In the genomic region with DNA sequence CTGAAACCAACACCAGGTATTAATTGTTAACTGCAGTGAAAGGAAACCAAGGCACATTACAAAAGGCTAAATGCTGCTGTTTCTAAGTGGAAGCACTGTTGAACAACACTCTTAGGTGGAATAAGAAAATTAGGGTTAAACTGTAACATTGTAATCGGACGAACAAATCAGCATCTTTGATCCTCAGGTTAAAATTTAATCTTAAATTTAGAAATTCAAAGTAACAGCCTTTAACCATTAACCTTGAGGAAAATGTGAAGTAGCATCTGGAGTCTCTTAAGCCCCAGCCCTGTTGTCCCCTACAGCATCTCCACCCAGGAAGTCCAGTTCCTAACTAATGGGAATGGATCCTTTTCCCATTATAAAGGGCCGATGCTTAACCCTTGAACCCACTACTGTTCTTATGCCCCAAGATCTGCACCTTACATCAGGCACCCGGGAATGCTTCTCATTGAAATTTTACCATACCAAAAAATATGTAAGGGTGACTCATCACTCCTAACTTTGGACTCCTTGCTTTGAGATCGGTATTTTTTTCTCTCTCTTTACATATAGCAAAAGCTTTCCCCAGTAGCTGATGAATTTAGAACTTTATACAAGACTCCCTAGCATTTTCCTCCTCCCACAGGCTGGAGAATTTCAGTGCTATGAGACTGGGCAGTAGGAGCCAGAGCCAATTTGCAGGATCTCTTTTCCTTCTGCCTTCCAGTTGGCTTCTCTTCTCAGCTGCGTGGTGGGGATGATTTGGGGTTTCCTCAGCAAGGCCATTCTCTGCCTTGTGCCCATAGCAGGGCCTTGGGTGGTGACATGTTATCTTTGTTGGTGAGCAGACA, we compare ENCODE assay signal across 1 cellular context.
TF ChIP-seq lines count a peak whose summit lies in the region.

No MANE protein-coding gene starts in this region.

TF ChIP-seq in HepG2, 621 proteins besides CTCF, POLR2A, EP300 and RAD21 (continued from another document and continues in another):
- no peak for TF ChIP-seq USF2 (IDR thresholded peaks at IDR 0.05; ENCODE audit: low read depth, low read length)
- no peak for TF ChIP-seq USF2 (CRISPR knock-in tag; IDR thresholded peaks at IDR 0.05; ENCODE audit: borderline replicate concordance)
- TF ChIP-seq, protein P1, sequence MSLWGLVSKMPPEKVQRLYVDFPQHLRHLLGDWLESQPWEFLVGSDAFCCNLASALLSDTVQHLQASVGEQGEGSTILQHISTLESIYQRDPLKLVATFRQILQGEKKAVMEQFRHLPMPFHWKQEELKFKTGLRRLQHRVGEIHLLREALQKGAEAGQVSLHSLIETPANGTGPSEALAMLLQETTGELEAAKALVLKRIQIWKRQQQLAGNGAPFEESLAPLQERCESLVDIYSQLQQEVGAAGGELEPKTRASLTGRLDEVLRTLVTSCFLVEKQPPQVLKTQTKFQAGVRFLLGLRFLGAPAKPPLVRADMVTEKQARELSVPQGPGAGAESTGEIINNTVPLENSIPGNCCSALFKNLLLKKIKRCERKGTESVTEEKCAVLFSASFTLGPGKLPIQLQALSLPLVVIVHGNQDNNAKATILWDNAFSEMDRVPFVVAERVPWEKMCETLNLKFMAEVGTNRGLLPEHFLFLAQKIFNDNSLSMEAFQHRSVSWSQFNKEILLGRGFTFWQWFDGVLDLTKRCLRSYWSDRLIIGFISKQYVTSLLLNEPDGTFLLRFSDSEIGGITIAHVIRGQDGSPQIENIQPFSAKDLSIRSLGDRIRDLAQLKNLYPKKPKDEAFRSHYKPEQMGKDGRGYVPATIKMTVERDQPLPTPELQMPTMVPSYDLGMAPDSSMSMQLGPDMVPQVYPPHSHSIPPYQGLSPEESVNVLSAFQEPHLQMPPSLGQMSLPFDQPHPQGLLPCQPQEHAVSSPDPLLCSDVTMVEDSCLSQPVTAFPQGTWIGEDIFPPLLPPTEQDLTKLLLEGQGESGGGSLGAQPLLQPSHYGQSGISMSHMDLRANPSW (CRISPR knock-in tag; IDR thresholded peaks at IDR 0.05; ENCODE audit: borderline replicate concordance): no peak
- no peak for TF ChIP-seq CHCHD3 (CRISPR knock-in tag; IDR thresholded peaks at IDR 0.05)
- TF ChIP-seq, protein P2, sequence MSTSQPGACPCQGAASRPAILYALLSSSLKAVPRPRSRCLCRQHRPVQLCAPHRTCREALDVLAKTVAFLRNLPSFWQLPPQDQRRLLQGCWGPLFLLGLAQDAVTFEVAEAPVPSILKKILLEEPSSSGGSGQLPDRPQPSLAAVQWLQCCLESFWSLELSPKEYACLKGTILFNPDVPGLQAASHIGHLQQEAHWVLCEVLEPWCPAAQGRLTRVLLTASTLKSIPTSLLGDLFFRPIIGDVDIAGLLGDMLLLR (CRISPR knock-in tag; IDR thresholded peaks at IDR 0.05): no peak
- no peak for TF ChIP-seq EED (CRISPR knock-in tag; IDR thresholded peaks at IDR 0.05)
- TF ChIP-seq, protein P3, sequence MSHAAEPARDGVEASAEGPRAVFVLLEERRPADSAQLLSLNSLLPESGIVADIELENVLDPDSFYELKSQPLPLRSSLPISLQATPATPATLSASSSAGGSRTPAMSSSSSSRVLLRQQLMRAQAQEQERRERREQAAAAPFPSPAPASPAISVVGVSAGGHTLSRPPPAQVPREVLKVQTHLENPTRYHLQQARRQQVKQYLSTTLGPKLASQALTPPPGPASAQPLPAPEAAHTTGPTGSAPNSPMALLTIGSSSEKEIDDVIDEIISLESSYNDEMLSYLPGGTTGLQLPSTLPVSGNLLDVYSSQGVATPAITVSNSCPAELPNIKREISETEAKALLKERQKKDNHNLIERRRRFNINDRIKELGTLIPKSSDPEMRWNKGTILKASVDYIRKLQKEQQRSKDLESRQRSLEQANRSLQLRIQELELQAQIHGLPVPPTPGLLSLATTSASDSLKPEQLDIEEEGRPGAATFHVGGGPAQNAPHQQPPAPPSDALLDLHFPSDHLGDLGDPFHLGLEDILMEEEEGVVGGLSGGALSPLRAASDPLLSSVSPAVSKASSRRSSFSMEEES (CRISPR knock-in tag; IDR thresholded peaks at IDR 0.05): no peak
- TF ChIP-seq ZFP62 (CRISPR knock-in tag; IDR thresholded peaks at IDR 0.05): no peak
- TF ChIP-seq TAF1 (CRISPR knock-in tag; IDR thresholded peaks at IDR 0.05): no peak
- TF ChIP-seq ZNF335 (CRISPR knock-in tag; IDR thresholded peaks at IDR 0.05): no peak
- TF ChIP-seq ZNF431 (CRISPR knock-in tag; IDR thresholded peaks at IDR 0.05; ENCODE audit: borderline replicate concordance, low read depth): no peak
- no peak for TF ChIP-seq SUZ12 (IDR thresholded peaks at IDR 0.05; ENCODE audit: low read depth, low read length)
- TF ChIP-seq ZNF510 (CRISPR knock-in tag; IDR thresholded peaks at IDR 0.05; ENCODE audit: low read depth): no peak
- TF ChIP-seq ZNF75D (CRISPR knock-in tag; IDR thresholded peaks at IDR 0.05; ENCODE audit: borderline replicate concordance): no peak
- TF ChIP-seq CEBPZ (IDR thresholded peaks at IDR 0.05; ENCODE audit: low read length): no peak
- TF ChIP-seq, protein P4, sequence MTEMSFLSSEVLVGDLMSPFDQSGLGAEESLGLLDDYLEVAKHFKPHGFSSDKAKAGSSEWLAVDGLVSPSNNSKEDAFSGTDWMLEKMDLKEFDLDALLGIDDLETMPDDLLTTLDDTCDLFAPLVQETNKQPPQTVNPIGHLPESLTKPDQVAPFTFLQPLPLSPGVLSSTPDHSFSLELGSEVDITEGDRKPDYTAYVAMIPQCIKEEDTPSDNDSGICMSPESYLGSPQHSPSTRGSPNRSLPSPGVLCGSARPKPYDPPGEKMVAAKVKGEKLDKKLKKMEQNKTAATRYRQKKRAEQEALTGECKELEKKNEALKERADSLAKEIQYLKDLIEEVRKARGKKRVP (CRISPR knock-in tag; IDR thresholded peaks at IDR 0.05): peak in 1 of 2 experiments; percentile 39; a peak in 1 of 4 replicates
- TF ChIP-seq SKIL (CRISPR knock-in tag; IDR thresholded peaks at IDR 0.05; ENCODE audit: borderline replicate concordance): no peak
- TF ChIP-seq, protein P5, sequence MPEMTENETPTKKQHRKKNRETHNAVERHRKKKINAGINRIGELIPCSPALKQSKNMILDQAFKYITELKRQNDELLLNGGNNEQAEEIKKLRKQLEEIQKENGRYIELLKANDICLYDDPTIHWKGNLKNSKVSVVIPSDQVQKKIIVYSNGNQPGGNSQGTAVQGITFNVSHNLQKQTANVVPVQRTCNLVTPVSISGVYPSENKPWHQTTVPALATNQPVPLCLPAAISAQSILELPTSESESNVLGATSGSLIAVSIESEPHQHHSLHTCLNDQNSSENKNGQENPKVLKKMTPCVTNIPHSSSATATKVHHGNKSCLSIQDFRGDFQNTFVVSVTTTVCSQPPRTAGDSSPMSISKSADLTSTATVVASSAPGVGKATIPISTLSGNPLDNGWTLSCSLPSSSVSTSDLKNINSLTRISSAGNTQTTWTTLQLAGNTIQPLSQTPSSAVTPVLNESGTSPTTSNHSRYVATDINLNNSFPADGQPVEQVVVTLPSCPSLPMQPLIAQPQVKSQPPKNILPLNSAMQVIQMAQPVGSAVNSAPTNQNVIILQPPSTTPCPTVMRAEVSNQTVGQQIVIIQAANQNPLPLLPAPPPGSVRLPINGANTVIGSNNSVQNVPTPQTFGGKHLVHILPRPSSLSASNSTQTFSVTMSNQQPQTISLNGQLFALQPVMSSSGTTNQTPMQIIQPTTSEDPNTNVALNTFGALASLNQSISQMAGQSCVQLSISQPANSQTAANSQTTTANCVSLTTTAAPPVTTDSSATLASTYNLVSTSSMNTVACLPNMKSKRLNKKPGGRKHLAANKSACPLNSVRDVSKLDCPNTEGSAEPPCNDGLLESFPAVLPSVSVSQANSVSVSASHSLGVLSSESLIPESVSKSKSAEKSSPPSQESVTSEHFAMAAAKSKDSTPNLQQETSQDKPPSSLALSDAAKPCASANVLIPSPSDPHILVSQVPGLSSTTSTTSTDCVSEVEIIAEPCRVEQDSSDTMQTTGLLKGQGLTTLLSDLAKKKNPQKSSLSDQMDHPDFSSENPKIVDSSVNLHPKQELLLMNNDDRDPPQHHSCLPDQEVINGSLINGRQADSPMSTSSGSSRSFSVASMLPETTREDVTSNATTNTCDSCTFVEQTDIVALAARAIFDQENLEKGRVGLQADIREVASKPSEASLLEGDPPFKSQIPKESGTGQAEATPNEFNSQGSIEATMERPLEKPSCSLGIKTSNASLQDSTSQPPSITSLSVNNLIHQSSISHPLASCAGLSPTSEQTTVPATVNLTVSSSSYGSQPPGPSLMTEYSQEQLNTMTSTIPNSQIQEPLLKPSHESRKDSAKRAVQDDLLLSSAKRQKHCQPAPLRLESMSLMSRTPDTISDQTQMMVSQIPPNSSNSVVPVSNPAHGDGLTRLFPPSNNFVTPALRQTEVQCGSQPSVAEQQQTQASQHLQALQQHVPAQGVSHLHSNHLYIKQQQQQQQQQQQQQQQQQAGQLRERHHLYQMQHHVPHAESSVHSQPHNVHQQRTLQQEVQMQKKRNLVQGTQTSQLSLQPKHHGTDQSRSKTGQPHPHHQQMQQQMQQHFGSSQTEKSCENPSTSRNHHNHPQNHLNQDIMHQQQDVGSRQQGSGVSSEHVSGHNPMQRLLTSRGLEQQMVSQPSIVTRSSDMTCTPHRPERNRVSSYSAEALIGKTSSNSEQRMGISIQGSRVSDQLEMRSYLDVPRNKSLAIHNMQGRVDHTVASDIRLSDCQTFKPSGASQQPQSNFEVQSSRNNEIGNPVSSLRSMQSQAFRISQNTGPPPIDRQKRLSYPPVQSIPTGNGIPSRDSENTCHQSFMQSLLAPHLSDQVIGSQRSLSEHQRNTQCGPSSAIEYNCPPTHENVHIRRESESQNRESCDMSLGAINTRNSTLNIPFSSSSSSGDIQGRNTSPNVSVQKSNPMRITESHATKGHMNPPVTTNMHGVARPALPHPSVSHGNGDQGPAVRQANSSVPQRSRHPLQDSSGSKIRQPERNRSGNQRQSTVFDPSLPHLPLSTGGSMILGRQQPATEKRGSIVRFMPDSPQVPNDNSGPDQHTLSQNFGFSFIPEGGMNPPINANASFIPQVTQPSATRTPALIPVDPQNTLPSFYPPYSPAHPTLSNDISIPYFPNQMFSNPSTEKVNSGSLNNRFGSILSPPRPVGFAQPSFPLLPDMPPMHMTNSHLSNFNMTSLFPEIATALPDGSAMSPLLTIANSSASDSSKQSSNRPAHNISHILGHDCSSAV (CRISPR knock-in tag; IDR thresholded peaks at IDR 0.05; ENCODE audit: borderline replicate concordance): no peak
- TF ChIP-seq HNRNPUL1 (IDR thresholded peaks at IDR 0.05; ENCODE audit: low read depth, low read length): peak; percentile 91
- TF ChIP-seq ZNF460 (CRISPR knock-in tag; IDR thresholded peaks at IDR 0.05; ENCODE audit: borderline replicate concordance): no peak
- TF ChIP-seq PCBP2 (optimal IDR thresholded peaks at IDR 0.05; ENCODE audit: low read depth, low read length, poor library complexity, severe bottlenecking): no peak
- TF ChIP-seq CBX1 (IDR thresholded peaks at IDR 0.05; ENCODE audit: low read depth): no peak
- TF ChIP-seq, protein P6, sequence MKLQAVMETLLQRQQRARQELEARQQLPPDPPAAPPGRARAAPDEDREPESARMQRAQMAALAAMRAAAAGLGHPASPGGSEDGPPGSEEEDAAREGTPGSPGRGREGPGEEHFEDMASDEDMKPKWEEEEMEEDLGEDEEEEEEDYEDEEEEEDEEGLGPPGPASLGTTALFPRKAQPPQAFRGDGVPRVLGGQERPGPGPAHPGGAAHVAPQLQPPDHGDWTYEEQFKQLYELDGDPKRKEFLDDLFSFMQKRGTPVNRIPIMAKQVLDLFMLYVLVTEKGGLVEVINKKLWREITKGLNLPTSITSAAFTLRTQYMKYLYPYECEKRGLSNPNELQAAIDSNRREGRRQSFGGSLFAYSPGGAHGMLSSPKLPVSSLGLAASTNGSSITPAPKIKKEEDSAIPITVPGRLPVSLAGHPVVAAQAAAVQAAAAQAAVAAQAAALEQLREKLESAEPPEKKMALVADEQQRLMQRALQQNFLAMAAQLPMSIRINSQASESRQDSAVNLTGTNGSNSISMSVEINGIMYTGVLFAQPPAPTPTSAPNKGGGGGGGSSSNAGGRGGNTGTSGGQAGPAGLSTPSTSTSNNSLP (IDR thresholded peaks at IDR 0.05; ENCODE audit: low read depth, low read length): no peak
- TF ChIP-seq WIZ (CRISPR knock-in tag; IDR thresholded peaks at IDR 0.05): no peak
